1 cellular context compared by ENCODE assay signal in the genomic region with DNA sequence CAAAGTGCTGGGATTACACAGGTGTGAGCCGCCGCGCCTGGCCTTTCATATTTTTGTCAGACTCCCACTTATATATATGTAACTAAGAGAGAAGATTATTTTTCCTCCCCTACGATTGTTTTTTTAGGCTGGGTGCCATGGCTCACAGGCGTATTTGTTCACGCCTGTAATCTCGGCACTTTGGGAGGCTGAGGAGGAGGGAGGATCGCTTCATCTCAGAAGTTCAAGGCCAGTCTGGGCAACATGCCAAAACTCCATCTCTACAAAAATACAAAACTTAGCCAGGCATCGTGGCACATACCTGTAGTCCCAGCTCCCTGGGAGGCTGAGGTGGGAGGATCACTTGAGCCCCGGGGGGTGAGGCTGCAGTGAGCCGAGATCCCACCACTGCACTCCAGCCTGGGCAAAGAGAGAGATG.
TF ChIP-seq lines count a peak whose summit lies in the region.

No MANE protein-coding gene starts in this region.

TF ChIP-seq in HepG2, 621 proteins besides CTCF, POLR2A, EP300 and RAD21 (continued from another document and continues in another):
- TF ChIP-seq, protein P1, sequence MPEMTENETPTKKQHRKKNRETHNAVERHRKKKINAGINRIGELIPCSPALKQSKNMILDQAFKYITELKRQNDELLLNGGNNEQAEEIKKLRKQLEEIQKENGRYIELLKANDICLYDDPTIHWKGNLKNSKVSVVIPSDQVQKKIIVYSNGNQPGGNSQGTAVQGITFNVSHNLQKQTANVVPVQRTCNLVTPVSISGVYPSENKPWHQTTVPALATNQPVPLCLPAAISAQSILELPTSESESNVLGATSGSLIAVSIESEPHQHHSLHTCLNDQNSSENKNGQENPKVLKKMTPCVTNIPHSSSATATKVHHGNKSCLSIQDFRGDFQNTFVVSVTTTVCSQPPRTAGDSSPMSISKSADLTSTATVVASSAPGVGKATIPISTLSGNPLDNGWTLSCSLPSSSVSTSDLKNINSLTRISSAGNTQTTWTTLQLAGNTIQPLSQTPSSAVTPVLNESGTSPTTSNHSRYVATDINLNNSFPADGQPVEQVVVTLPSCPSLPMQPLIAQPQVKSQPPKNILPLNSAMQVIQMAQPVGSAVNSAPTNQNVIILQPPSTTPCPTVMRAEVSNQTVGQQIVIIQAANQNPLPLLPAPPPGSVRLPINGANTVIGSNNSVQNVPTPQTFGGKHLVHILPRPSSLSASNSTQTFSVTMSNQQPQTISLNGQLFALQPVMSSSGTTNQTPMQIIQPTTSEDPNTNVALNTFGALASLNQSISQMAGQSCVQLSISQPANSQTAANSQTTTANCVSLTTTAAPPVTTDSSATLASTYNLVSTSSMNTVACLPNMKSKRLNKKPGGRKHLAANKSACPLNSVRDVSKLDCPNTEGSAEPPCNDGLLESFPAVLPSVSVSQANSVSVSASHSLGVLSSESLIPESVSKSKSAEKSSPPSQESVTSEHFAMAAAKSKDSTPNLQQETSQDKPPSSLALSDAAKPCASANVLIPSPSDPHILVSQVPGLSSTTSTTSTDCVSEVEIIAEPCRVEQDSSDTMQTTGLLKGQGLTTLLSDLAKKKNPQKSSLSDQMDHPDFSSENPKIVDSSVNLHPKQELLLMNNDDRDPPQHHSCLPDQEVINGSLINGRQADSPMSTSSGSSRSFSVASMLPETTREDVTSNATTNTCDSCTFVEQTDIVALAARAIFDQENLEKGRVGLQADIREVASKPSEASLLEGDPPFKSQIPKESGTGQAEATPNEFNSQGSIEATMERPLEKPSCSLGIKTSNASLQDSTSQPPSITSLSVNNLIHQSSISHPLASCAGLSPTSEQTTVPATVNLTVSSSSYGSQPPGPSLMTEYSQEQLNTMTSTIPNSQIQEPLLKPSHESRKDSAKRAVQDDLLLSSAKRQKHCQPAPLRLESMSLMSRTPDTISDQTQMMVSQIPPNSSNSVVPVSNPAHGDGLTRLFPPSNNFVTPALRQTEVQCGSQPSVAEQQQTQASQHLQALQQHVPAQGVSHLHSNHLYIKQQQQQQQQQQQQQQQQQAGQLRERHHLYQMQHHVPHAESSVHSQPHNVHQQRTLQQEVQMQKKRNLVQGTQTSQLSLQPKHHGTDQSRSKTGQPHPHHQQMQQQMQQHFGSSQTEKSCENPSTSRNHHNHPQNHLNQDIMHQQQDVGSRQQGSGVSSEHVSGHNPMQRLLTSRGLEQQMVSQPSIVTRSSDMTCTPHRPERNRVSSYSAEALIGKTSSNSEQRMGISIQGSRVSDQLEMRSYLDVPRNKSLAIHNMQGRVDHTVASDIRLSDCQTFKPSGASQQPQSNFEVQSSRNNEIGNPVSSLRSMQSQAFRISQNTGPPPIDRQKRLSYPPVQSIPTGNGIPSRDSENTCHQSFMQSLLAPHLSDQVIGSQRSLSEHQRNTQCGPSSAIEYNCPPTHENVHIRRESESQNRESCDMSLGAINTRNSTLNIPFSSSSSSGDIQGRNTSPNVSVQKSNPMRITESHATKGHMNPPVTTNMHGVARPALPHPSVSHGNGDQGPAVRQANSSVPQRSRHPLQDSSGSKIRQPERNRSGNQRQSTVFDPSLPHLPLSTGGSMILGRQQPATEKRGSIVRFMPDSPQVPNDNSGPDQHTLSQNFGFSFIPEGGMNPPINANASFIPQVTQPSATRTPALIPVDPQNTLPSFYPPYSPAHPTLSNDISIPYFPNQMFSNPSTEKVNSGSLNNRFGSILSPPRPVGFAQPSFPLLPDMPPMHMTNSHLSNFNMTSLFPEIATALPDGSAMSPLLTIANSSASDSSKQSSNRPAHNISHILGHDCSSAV (CRISPR knock-in tag; IDR thresholded peaks at IDR 0.05; ENCODE audit: borderline replicate concordance): no peak
- no peak for TF ChIP-seq ZNF350 (CRISPR knock-in tag; IDR thresholded peaks at IDR 0.05; ENCODE audit: borderline replicate concordance, low read depth)
- no peak for TF ChIP-seq HNRNPLL (IDR thresholded peaks at IDR 0.05; ENCODE audit: low read depth, low read length, poor library complexity, severe bottlenecking)
- TF ChIP-seq MIER3 (CRISPR knock-in tag; IDR thresholded peaks at IDR 0.05; ENCODE audit: borderline replicate concordance): no peak; the same call in 1 of the 2 replicates
- no peak for TF ChIP-seq ZNF101 (CRISPR knock-in tag; IDR thresholded peaks at IDR 0.05; ENCODE audit: borderline replicate concordance, low read depth)
- TF ChIP-seq EZH2 (conservative IDR thresholded peaks at IDR 0.05; ENCODE audit: low read depth, low read length): no peak
- no peak for TF ChIP-seq ZNF782 (CRISPR knock-in tag; IDR thresholded peaks at IDR 0.05; ENCODE audit: borderline replicate concordance)
- no peak for TF ChIP-seq GTF2F1 (IDR thresholded peaks at IDR 0.05; ENCODE audit: low read length)
- peak; percentile 94 for TF ChIP-seq SALL1 (CRISPR knock-in tag; IDR thresholded peaks at IDR 0.05)
- TF ChIP-seq KLF11 (CRISPR knock-in tag; IDR thresholded peaks at IDR 0.05): no peak
- peak; percentile 23; the same call in 1 of the 2 replicates for TF ChIP-seq HDAC1 (CRISPR knock-in tag; IDR thresholded peaks at IDR 0.05)
- TF ChIP-seq RAD51 (IDR thresholded peaks at IDR 0.05; ENCODE audit: borderline replicate concordance): no peak
- TF ChIP-seq ZNF883 (CRISPR knock-in tag; IDR thresholded peaks at IDR 0.05; ENCODE audit: not compliant biosample characterization): no peak
- TF ChIP-seq TCF12 (IDR thresholded peaks at IDR 0.05): no peak
- TF ChIP-seq TCF12 (CRISPR knock-in tag; IDR thresholded peaks at IDR 0.05): no peak
- TF ChIP-seq, protein P2, sequence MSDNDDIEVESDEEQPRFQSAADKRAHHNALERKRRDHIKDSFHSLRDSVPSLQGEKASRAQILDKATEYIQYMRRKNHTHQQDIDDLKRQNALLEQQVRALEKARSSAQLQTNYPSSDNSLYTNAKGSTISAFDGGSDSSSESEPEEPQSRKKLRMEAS (IDR thresholded peaks at IDR 0.05): no peak
- TF ChIP-seq, protein P3, sequence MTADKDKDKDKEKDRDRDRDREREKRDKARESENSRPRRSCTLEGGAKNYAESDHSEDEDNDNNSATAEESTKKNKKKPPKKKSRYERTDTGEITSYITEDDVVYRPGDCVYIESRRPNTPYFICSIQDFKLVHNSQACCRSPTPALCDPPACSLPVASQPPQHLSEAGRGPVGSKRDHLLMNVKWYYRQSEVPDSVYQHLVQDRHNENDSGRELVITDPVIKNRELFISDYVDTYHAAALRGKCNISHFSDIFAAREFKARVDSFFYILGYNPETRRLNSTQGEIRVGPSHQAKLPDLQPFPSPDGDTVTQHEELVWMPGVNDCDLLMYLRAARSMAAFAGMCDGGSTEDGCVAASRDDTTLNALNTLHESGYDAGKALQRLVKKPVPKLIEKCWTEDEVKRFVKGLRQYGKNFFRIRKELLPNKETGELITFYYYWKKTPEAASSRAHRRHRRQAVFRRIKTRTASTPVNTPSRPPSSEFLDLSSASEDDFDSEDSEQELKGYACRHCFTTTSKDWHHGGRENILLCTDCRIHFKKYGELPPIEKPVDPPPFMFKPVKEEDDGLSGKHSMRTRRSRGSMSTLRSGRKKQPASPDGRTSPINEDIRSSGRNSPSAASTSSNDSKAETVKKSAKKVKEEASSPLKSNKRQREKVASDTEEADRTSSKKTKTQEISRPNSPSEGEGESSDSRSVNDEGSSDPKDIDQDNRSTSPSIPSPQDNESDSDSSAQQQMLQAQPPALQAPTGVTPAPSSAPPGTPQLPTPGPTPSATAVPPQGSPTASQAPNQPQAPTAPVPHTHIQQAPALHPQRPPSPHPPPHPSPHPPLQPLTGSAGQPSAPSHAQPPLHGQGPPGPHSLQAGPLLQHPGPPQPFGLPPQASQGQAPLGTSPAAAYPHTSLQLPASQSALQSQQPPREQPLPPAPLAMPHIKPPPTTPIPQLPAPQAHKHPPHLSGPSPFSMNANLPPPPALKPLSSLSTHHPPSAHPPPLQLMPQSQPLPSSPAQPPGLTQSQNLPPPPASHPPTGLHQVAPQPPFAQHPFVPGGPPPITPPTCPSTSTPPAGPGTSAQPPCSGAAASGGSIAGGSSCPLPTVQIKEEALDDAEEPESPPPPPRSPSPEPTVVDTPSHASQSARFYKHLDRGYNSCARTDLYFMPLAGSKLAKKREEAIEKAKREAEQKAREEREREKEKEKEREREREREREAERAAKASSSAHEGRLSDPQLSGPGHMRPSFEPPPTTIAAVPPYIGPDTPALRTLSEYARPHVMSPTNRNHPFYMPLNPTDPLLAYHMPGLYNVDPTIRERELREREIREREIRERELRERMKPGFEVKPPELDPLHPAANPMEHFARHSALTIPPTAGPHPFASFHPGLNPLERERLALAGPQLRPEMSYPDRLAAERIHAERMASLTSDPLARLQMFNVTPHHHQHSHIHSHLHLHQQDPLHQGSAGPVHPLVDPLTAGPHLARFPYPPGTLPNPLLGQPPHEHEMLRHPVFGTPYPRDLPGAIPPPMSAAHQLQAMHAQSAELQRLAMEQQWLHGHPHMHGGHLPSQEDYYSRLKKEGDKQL (CRISPR knock-in tag; IDR thresholded peaks at IDR 0.05; ENCODE audit: low read depth): peak; percentile 66; the same call in 1 of the 2 replicates
- no peak for TF ChIP-seq NFRKB (IDR thresholded peaks at IDR 0.05)
- TF ChIP-seq TAF1 (CRISPR knock-in tag; IDR thresholded peaks at IDR 0.05): no peak
- TF ChIP-seq, protein P4, sequence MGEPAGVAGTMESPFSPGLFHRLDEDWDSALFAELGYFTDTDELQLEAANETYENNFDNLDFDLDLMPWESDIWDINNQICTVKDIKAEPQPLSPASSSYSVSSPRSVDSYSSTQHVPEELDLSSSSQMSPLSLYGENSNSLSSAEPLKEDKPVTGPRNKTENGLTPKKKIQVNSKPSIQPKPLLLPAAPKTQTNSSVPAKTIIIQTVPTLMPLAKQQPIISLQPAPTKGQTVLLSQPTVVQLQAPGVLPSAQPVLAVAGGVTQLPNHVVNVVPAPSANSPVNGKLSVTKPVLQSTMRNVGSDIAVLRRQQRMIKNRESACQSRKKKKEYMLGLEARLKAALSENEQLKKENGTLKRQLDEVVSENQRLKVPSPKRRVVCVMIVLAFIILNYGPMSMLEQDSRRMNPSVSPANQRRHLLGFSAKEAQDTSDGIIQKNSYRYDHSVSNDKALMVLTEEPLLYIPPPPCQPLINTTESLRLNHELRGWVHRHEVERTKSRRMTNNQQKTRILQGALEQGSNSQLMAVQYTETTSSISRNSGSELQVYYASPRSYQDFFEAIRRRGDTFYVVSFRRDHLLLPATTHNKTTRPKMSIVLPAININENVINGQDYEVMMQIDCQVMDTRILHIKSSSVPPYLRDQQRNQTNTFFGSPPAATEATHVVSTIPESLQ (CRISPR knock-in tag; conservative IDR thresholded peaks at IDR 0.05): no peak
- TF ChIP-seq, protein P5, sequence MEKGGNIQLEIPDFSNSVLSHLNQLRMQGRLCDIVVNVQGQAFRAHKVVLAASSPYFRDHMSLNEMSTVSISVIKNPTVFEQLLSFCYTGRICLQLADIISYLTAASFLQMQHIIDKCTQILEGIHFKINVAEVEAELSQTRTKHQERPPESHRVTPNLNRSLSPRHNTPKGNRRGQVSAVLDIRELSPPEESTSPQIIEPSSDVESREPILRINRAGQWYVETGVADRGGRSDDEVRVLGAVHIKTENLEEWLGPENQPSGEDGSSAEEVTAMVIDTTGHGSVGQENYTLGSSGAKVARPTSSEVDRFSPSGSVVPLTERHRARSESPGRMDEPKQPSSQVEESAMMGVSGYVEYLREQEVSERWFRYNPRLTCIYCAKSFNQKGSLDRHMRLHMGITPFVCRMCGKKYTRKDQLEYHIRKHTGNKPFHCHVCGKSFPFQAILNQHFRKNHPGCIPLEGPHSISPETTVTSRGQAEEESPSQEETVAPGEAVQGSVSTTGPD (CRISPR knock-in tag; IDR thresholded peaks at IDR 0.05): no peak
- TF ChIP-seq, protein P6, sequence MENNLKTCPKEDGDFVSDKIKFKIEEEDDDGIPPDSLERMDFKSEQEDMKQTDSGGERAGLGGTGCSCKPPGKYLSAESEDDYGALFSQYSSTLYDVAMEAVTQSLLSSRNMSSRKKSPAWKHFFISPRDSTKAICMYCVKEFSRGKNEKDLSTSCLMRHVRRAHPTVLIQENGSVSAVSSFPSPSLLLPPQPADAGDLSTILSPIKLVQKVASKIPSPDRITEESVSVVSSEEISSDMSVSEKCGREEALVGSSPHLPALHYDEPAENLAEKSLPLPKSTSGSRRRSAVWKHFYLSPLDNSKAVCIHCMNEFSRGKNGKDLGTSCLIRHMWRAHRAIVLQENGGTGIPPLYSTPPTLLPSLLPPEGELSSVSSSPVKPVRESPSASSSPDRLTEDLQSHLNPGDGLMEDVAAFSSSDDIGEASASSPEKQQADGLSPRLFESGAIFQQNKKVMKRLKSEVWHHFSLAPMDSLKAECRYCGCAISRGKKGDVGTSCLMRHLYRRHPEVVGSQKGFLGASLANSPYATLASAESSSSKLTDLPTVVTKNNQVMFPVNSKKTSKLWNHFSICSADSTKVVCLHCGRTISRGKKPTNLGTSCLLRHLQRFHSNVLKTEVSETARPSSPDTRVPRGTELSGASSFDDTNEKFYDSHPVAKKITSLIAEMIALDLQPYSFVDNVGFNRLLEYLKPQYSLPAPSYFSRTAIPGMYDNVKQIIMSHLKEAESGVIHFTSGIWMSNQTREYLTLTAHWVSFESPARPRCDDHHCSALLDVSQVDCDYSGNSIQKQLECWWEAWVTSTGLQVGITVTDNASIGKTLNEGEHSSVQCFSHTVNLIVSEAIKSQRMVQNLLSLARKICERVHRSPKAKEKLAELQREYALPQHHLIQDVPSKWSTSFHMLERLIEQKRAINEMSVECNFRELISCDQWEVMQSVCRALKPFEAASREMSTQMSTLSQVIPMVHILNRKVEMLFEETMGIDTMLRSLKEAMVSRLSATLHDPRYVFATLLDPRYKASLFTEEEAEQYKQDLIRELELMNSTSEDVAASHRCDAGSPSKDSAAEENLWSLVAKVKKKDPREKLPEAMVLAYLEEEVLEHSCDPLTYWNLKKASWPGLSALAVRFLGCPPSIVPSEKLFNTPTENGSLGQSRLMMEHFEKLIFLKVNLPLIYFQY (CRISPR knock-in tag; IDR thresholded peaks at IDR 0.05; ENCODE audit: borderline replicate concordance): no peak
- TF ChIP-seq REXO4 (CRISPR knock-in tag; IDR thresholded peaks at IDR 0.05; ENCODE audit: borderline replicate concordance): no peak
- TF ChIP-seq, protein P7, sequence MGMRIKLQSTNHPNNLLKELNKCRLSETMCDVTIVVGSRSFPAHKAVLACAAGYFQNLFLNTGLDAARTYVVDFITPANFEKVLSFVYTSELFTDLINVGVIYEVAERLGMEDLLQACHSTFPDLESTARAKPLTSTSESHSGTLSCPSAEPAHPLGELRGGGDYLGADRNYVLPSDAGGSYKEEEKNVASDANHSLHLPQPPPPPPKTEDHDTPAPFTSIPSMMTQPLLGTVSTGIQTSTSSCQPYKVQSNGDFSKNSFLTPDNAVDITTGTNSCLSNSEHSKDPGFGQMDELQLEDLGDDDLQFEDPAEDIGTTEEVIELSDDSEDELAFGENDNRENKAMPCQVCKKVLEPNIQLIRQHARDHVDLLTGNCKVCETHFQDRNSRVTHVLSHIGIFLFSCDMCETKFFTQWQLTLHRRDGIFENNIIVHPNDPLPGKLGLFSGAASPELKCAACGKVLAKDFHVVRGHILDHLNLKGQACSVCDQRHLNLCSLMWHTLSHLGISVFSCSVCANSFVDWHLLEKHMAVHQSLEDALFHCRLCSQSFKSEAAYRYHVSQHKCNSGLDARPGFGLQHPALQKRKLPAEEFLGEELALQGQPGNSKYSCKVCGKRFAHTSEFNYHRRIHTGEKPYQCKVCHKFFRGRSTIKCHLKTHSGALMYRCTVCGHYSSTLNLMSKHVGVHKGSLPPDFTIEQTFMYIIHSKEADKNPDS (CRISPR knock-in tag; IDR thresholded peaks at IDR 0.05): no peak
- TF ChIP-seq TAF15 (IDR thresholded peaks at IDR 0.05; ENCODE audit: low read depth, low read length, poor library complexity, severe bottlenecking): no peak
- TF ChIP-seq, protein P8, sequence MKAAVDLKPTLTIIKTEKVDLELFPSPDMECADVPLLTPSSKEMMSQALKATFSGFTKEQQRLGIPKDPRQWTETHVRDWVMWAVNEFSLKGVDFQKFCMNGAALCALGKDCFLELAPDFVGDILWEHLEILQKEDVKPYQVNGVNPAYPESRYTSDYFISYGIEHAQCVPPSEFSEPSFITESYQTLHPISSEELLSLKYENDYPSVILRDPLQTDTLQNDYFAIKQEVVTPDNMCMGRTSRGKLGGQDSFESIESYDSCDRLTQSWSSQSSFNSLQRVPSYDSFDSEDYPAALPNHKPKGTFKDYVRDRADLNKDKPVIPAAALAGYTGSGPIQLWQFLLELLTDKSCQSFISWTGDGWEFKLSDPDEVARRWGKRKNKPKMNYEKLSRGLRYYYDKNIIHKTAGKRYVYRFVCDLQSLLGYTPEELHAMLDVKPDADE (CRISPR knock-in tag; IDR thresholded peaks at IDR 0.05): no peak
